ENCODE assay signal across 1 cellular context in genomic region chr19:40827386-40828247, GRCh38.
TF ChIP-seq lines count a peak whose summit lies in the region.

No MANE protein-coding gene starts in this region.

TF ChIP-seq in HEK293, 187 proteins besides CTCF, POLR2A, EP300 and RAD21 (continued from another document):
- TF ChIP-seq ZNF280D (tag by site-specific recombination; IDR thresholded peaks at IDR 0.05), result peak; percentile 72; the same call in 1 of the 2 replicates
- TF ChIP-seq ZNF580 (tag by site-specific recombination; IDR thresholded peaks at IDR 0.05), result peak; percentile 79
- no peak for TF ChIP-seq ZNF37A (tag by site-specific recombination; IDR thresholded peaks at IDR 0.05)
- TF ChIP-seq ZNF391 (tag by site-specific recombination; IDR thresholded peaks at IDR 0.05; ENCODE audit: borderline replicate concordance, low read depth), result peak; percentile 72
- 0 out of 2 replicates have a peak, but pooled peaks have one; percentile 39 for TF ChIP-seq ZNF24 (tag by site-specific recombination; IDR thresholded peaks at IDR 0.05)
- peak; percentile 34; the same call in 1 of the 2 replicates for TF ChIP-seq KLF17 (tag by site-specific recombination; IDR thresholded peaks at IDR 0.05)
- TF ChIP-seq ZNF639 (tag by site-specific recombination; IDR thresholded peaks at IDR 0.05), result 0 out of 2 replicates have a peak, but pooled peaks have one; percentile 21
- TF ChIP-seq ZNF174 (tag by site-specific recombination; IDR thresholded peaks at IDR 0.05), result no peak
- no peak for TF ChIP-seq ZNF138 (tag by site-specific recombination; IDR thresholded peaks at IDR 0.05; ENCODE audit: borderline replicate concordance)
- TF ChIP-seq KLF8 (tag by site-specific recombination; IDR thresholded peaks at IDR 0.05), result peak; percentile 52; the same call in 1 of the 2 replicates
- 0 out of 2 replicates have a peak, but pooled peaks have one; percentile 62 for TF ChIP-seq ZNF239 (tag by site-specific recombination; IDR thresholded peaks at IDR 0.05)
- 0 out of 2 replicates have a peak, but pooled peaks have one; percentile 23 for TF ChIP-seq ZSCAN18 (tag by site-specific recombination; IDR thresholded peaks at IDR 0.05)
- TF ChIP-seq MZF1 (tag by site-specific recombination; IDR thresholded peaks at IDR 0.05; ENCODE audit: borderline replicate concordance), result no peak
- peak; percentile 1 for TF ChIP-seq ZBTB26 (tag by site-specific recombination; optimal IDR thresholded peaks at IDR 0.05)
- TF ChIP-seq ZNF692 (tag by site-specific recombination; IDR thresholded peaks at IDR 0.05), result no peak
- TF ChIP-seq ZNF266 (tag by site-specific recombination; IDR thresholded peaks at IDR 0.05; ENCODE audit: low read depth), result no peak
- TF ChIP-seq ZNF629 (tag by site-specific recombination; IDR thresholded peaks at IDR 0.05), result 0 out of 2 replicates have a peak, but pooled peaks have one; percentile 17
